ENCODE assay signal across 15 cellular contexts in genomic region chr19:38702278-38702677, GRCh38. TPM values are rescaled to one million over a fixed set of nuclear protein-coding genes. Genes with fewer than 3 reads are reported as not detected.
DNase-seq lines count a peak whose midpoint lies in the region; ATAC-seq and TF ChIP-seq lines count a peak whose summit lies in the region.
"Had no signal": no experiment of that assay in that cellular context is flagged by ENCODE, and none has a peak within 500 bp of the region (broad histone marks: within the 10 kb centered on the region; RNA-seq: fewer than 3 reads in every experiment).

No MANE protein-coding gene starts in this region.

- H3K36me3 ChIP-seq in adrenal gland (replicated peaks in 1 of 2) (peaks cover 0 to 66% of the 10 kb centered on the region in 2 donors), skeletal muscle satellite cell (ENCODE audit: insufficient read depth, low read length) (peaks cover 81% of the 10 kb centered on the region)

- no peaks in the 10 kb centered on the region for H3K27me3 ChIP-seq in adrenal gland
- no peaks in the 10 kb centered on the region for H3K27me3 ChIP-seq in skeletal muscle satellite cell (ENCODE audit: control insufficient read depth, insufficient read depth, low read length)
- H3K27me3 ChIP-seq: BE2C, neutrophil had no signal

- H3K9me3 ChIP-seq in adrenal gland (replicated peaks in 1 of 3) (no peaks in the 10 kb centered on the region), skeletal muscle satellite cell (replicated peaks; ENCODE audit: low read length) (no peaks in the 10 kb centered on the region)
- H3K9me3 ChIP-seq: BE2C, neutrophil, SK-N-SH had no signal

- peak overlapping the region; percentile 12 for H3K27ac Mint-ChIP-seq in Calu3 (ENCODE audit: unreplicated experiment)
- H3K27ac Mint-ChIP-seq: activated CD8-positive, alpha-beta T cell treated with anti-CD3 and anti-CD28 coated beads, Interleukin-2, amount 10 ng/mL, durations not matched to agents 7 days and 5 days; activated T-helper 2 cell treated with anti-CD3 and anti-CD28 coated beads, Interferon-gamma antibody, Interleukin-2, Interleukin-4, amounts not matched to agents 10 μg/mL and 5 μg/mL and 100 μg/mL, durations not matched to agents 14 hours and 24 hours and 36 hours had no signal

- no peak for TF ChIP-seq POLR2A in adrenal gland (IDR thresholded peaks at IDR 0.05)

- H3K36me3 Mint-ChIP-seq in Calu3 (ENCODE audit: insufficient read depth, unreplicated experiment): peaks cover 100% of the 10 kb centered on the region

- peaks cover 74% of the 10 kb centered on the region for H3K4me1 Mint-ChIP-seq in Calu3 (ENCODE audit: low read depth, unreplicated experiment)

- intact Hi-C loops in Calu3 (cut with micrococcal nuclease; ENCODE audit: unreplicated experiment): no loop called here
- intact Hi-C loops in adrenal gland (cut with DNase I): loop anchor here (5.0 to 10.0 kb wide), 2 partner anchors 47 to 50 kb away; no protein-coding TSS in a partner anchor

- no TSS peak for BruUV-seq in Calu3 (replicated peaks; lab: Mats Ljungman, UMichigan)

- H3K4me1 ChIP-seq in adrenal gland (replicated peaks in 1 of 2): peaks cover 25 to 78% of the 10 kb centered on the region in 2 donors
- H3K4me1 ChIP-seq in skeletal muscle satellite cell (ENCODE audit: control insufficient read depth, insufficient read depth, low read length): peaks cover 37% of the 10 kb centered on the region
- H3K4me1 ChIP-seq: BE2C had no signal

- no peak for DNase-seq in Calu3
- no peak for DNase-seq in adrenal gland
- DNase-seq in iris pigment epithelial cell (ENCODE audit: low read depth): peak; percentile 28
- no peak for DNase-seq in middle frontal gyrus (ENCODE audit: extremely low spot score, low spot score)
- no peak for DNase-seq in glomerular visceral epithelial cell (ENCODE audit: extremely low spot score)
- no peak for DNase-seq in GM10266 (ENCODE audit: extremely low spot score)
- DNase-seq: activated CD8-positive, alpha-beta T cell treated with anti-CD3 and anti-CD28 coated beads, Interleukin-2, amount 10 ng/mL, durations not matched to agents 7 days and 5 days; BE2C; DMS79 treated with DMSO at 0.1 percent for 48 hours; SK-N-SH had no signal

- WGBS in adrenal gland, 4 donors: 44 to 72% (median 64%) methylated on average over 2 to 14 of the region's 14 CpGs

- no peaks in the 10 kb centered on the region for H3K9me3 Mint-ChIP-seq in Calu3 (ENCODE audit: low read depth, unreplicated experiment)
- H3K9me3 Mint-ChIP-seq: activated T-helper 2 cell treated with anti-CD3 and anti-CD28 coated beads, Interferon-gamma antibody, Interleukin-2, Interleukin-4, amounts not matched to agents 10 μg/mL and 5 μg/mL and 100 μg/mL, durations not matched to agents 14 hours and 24 hours and 36 hours had no signal

- H3K4me3 Mint-ChIP-seq in Calu3 (ENCODE audit: low read depth, unreplicated experiment): no peak overlapping the region
- H3K4me3 Mint-ChIP-seq: activated CD8-positive, alpha-beta T cell treated with anti-CD3 and anti-CD28 coated beads, Interleukin-2, amount 10 ng/mL, durations not matched to agents 7 days and 5 days had no signal

- ATAC-seq in GM21528 (IDR thresholded peaks at IDR 0.05; ENCODE audit: low FRiP score, unreplicated experiment): no peak
- ATAC-seq: activated CD8-positive, alpha-beta T cell treated with anti-CD3 and anti-CD28 coated beads, Interleukin-2, amount 10 ng/mL, durations not matched to agents 7 days and 5 days had no signal

- H3K27ac ChIP-seq in adrenal gland: peak overlapping the region; percentile 39 to 93 (median 76)
- H3K27ac ChIP-seq: neutrophil had no signal

- TF ChIP-seq CTCF in Calu3 (IDR thresholded peaks at IDR 0.05; ENCODE audit: unreplicated experiment) (no peak), adrenal gland (IDR thresholded peaks at IDR 0.05) (no peak), GM10266 (IDR thresholded peaks at IDR 0.05; ENCODE audit: control insufficient read depth, insufficient read depth, low read depth, missing control alignments) (no peak)

- H3K4me2 ChIP-seq in skeletal muscle satellite cell (ENCODE audit: low read length): no peak overlapping the region
- H3K4me2 ChIP-seq: SK-N-SH had no signal

- H3K4me3 ChIP-seq in adrenal gland (no peak overlapping the region), skeletal muscle satellite cell (ENCODE audit: low read length) (no peak overlapping the region)
- H3K4me3 ChIP-seq: lung had no signal

- CTCF ChIA-PET in Calu3 (lab: Charles Lee): no interaction called here

- no peaks in the 10 kb centered on the region for H3K27me3 Mint-ChIP-seq in Calu3 (ENCODE audit: unreplicated experiment)

- peak overlapping the region; percentile 18 for H3K9ac ChIP-seq in skeletal muscle satellite cell (ENCODE audit: low read depth, low read length)
- H3K9ac ChIP-seq: SK-N-SH had no signal

RNA-seq across cellular contexts. Expression of gene CAPN12, which starts 42.0 kb away (rescaled TPM):
- 14.5 and 14.7 TPM in 2 replicates for total RNA-seq in Calu3 (2022)
- total RNA-seq in adrenal gland: 1 to 10 TPM in 5 of 8 donors, under 1 TPM in 2, not detected in 1; 0.39 to 5.0 (median 3.7) TPM
- 10 to 100 TPM in 2 of 3 donors, under 1 TPM in 1; 0.68 to 23.1 (median 11.2) TPM for polyA plus RNA-seq in adrenal gland
- total RNA-seq in skeletal muscle satellite cell (2012; rRNA removed): 0.25 TPM in 1 of 2 replicates, not detected in the other

RNA-seq across cellular contexts. Expression of gene ACTN4, which starts 54.8 kb away (rescaled TPM):
- total RNA-seq in Calu3 (2022) (1,462 and 1,577 TPM in 2 replicates), adrenal gland (100 to 1,000 TPM; 430 to 773 (median 575) TPM)
- 100 to 1,000 TPM; 148 to 586 (median 554) TPM for polyA plus RNA-seq in adrenal gland
- 162 and 238 TPM in 2 replicates for total RNA-seq in skeletal muscle satellite cell (2012; rRNA removed)
